15 cellular contexts compared by ENCODE assay signal in genomic region chr18:43013489-43013888, GRCh38.
DNase-seq lines count a peak whose midpoint lies in the region; TF ChIP-seq lines count a peak whose summit lies in the region.
"Had no signal": no experiment of that assay in that cellular context is flagged by ENCODE, and none has a peak within 500 bp of the region (broad histone marks: within the 10 kb centered on the region; RNA-seq: fewer than 3 reads in every experiment).

No MANE protein-coding gene starts in this region.

- no peak overlapping the region for H3K27ac ChIP-seq in smooth muscle cell (ENCODE audit: low read depth)
- H3K27ac ChIP-seq: HL-60 had no signal

- no peaks in the 10 kb centered on the region for H3K27me3 ChIP-seq in smooth muscle cell (ENCODE audit: low read depth)

- H3K9ac ChIP-seq in smooth muscle cell (ENCODE audit: low read depth): no peak overlapping the region

- in situ Hi-C loops in astrocyte of the cerebellum (cut with HindIII; ENCODE audit: low sequenced_read_pairs): no loop called here

- H3K4me3 ChIP-seq in astrocyte of the cerebellum (ENCODE audit: low read depth, low read length) (no peak overlapping the region), fibroblast of pulmonary artery (replicated peaks; ENCODE audit: low read depth, low read length) (no peak overlapping the region), smooth muscle cell (no peak overlapping the region)

- WGBS in smooth muscle cell (ENCODE audit: low lambda C conversion rate): 70% methylated on average over 3 of the region's 3 CpGs

- DNase-seq in HT1080 (ENCODE audit: low read depth) (peak; percentile 6), astrocyte of the cerebellum (ENCODE audit: low read depth) (peak; percentile 15), fibroblast of pulmonary artery (ENCODE audit: low read depth) (peak; percentile 53), smooth muscle cell (lab: John Stamatoyannopoulos, UW; ENCODE audit: unreplicated experiment) (no peak)
- no peak for DNase-seq in stimulated activated CD4-positive, alpha-beta T cell treated with anti-CD3 and anti-CD28 coated beads, Interleukin-4, amount 100 ng/mL, for 1 hour
- no peak for DNase-seq in effector CD8-positive, alpha-beta T cell (lab: John Stamatoyannopoulos, UW)
- DNase-seq in effector CD4-positive, alpha-beta T cell: no peak
- DNase-seq: Calu3; CD4-positive, alpha-beta memory T cell; DMS79; NCI-H1417; NCI-H1930; NCI-H510A; NCI-H774 had no signal

- no peaks in the 10 kb centered on the region for H3K79me2 ChIP-seq in smooth muscle cell (ENCODE audit: low read depth)

- peak overlapping the region; percentile 10 for H3K4me2 ChIP-seq in smooth muscle cell

- TF ChIP-seq CTCF in astrocyte of the cerebellum (IDR thresholded peaks at IDR 0.05; ENCODE audit: low read depth, low read length, missing control alignments): no peak
- no peak for TF ChIP-seq CTCF in fibroblast of pulmonary artery (IDR thresholded peaks at IDR 0.05; ENCODE audit: low read length, missing control alignments)
- TF ChIP-seq CTCF in smooth muscle cell (IDR thresholded peaks at IDR 0.05; ENCODE audit: borderline replicate concordance, insufficient read depth, poor library complexity, severe bottlenecking): no peak

- no peak overlapping the region for H2AFZ ChIP-seq in smooth muscle cell (ENCODE audit: low read depth)

- no peaks in the 10 kb centered on the region for H3F3A ChIP-seq in smooth muscle cell (ENCODE audit: low read depth)

- no peaks in the 10 kb centered on the region for H4K20me1 ChIP-seq in smooth muscle cell (ENCODE audit: low read depth)

- no peaks in the 10 kb centered on the region for H3K4me1 ChIP-seq in smooth muscle cell (ENCODE audit: low read depth)

- H3K9me3 ChIP-seq in smooth muscle cell (replicated peaks; ENCODE audit: low read depth): no peaks in the 10 kb centered on the region

- H3K36me3 ChIP-seq in smooth muscle cell (ENCODE audit: low read depth): no peaks in the 10 kb centered on the region

Comparison
In these comparisons a context has a peak if more than half of its experiments do, and no peak if none do; other contexts are left out.
1. DNase-seq: peak in HT1080 (single experiment), astrocyte of the cerebellum (single experiment) and fibroblast of pulmonary artery (single experiment); none in smooth muscle cell (single experiment), stimulated activated CD4-positive, alpha-beta T cell treated with anti-CD3 and anti-CD28 coated beads, Interleukin-4, amount 100 ng/mL, for 1 hour (single experiment), effector CD8-positive, alpha-beta T cell (single experiment) and effector CD4-positive, alpha-beta T cell (single experiment).